In the genomic region with DNA sequence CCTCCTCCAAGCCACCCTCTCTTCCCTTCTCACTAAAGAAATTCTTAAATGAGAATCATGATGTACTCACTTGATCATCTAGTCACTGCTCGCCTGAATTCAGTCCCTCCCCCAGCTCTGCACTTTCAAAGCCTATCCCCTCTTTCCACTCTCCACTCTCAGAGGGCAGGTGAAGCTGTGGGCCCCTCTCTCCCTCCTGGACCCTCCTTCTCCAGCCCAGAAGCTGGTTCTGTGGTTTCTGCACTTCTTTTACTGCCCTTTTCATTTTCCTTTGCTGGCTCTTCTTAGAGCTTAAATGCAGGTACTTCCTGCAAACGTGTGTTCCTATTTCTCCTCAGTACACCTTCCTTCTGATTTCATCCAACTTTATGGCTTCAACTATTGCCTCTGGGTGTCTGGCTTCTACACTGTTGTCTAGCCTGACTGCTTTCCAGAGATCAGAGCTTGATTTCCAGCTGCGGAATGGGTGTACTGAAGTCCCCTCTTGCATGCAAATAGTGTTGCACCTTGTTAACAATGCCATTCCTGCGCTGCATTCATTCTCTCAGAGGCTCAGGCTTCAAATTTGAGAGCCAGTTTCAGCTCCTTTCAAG, we compare ENCODE assay signal across 15 cellular contexts. TPM values are rescaled to one million over a fixed set of nuclear protein-coding genes. Genes with fewer than 3 reads are reported as not detected.
A peak's percentile ranks its signal among the peaks of the same experiment; 100 is the strongest.
DNase-seq lines count a peak whose midpoint lies in the region; ATAC-seq and TF ChIP-seq lines count a peak whose summit lies in the region.
"Had no signal": no experiment of that assay in that cellular context is flagged by ENCODE, and none has a peak within 500 bp of the region (broad histone marks: within the 10 kb centered on the region; RNA-seq: fewer than 3 reads in every experiment).

No MANE protein-coding gene starts in this region.

- DNase-seq in colonic mucosa (no peak), nephron progenitor cell (no peak), natural killer cell (no peak), pons (ENCODE audit: low spot score) (no peak), COR-L47 (lab: John Stamatoyannopoulos, UW) (no peak)
- DNase-seq in activated CD4-positive, alpha-beta T cell treated with anti-CD3 and anti-CD28 coated beads, Interleukin-2, amount 50 U/mL, for 1 hour, result no peak
- DNase-seq: activated CD4-positive, alpha-beta memory T cell treated with anti-CD3 and anti-CD28 coated beads, Interleukin-2, amount 10 ng/mL, durations not matched to agents 7 days and 5 days; activated naive CD4-positive, alpha-beta T cell treated with anti-CD3 and anti-CD28 coated beads, Interleukin-2, amount 50 U/mL, for 16 hours; CD4-positive, CD25-positive, alpha-beta regulatory T cell; lower lobe of right lung; NCI-H1417 treated with DMSO at 0.1 percent for 48 hours had no signal

- H3K27me3 ChIP-seq in colonic mucosa, result no peaks in the 10 kb centered on the region
- H3K27me3 ChIP-seq: right lobe of liver had no signal

- peaks cover 9% of the 10 kb centered on the region for H3K36me3 Mint-ChIP-seq in nephron progenitor cell (ENCODE audit: low read depth)
- peaks cover 7% of the 10 kb centered on the region for H3K36me3 Mint-ChIP-seq in natural killer cell
- H3K36me3 Mint-ChIP-seq: CD4-positive, CD25-positive, alpha-beta regulatory T cell had no signal

- H3K4me1 ChIP-seq in colonic mucosa, result no peaks in the 10 kb centered on the region

- H3K9me3 Mint-ChIP-seq in nephron progenitor cell (peaks cover 25% of the 10 kb centered on the region), natural killer cell (peaks cover 4 to 7% of the 10 kb centered on the region in 2 donors)

- H3K4me3 Mint-ChIP-seq in nephron progenitor cell (peak overlapping the region; percentile 52), natural killer cell (no peak overlapping the region)
- H3K4me3 Mint-ChIP-seq: activated CD4-positive, alpha-beta memory T cell treated with anti-CD3 and anti-CD28 coated beads, Interleukin-2, amount 10 ng/mL, durations not matched to agents 7 days and 5 days; CD4-positive, CD25-positive, alpha-beta regulatory T cell had no signal

- ATAC-seq in GM19395 (IDR thresholded peaks at IDR 0.05; ENCODE audit: unreplicated experiment) (peak; percentile 25), HG03520 (IDR thresholded peaks at IDR 0.05; ENCODE audit: unreplicated experiment) (peak; percentile 18), natural killer cell (no peak)

- no peak for TF ChIP-seq CTCF in colonic mucosa (IDR thresholded peaks at IDR 0.05)
- TF ChIP-seq CTCF in nephron progenitor cell (IDR thresholded peaks at IDR 0.05), result no peak
- TF ChIP-seq CTCF in natural killer cell (IDR thresholded peaks at IDR 0.05), result no peak

- H3K36me3 ChIP-seq in colonic mucosa, result no peaks in the 10 kb centered on the region
- H3K36me3 ChIP-seq: lower lobe of right lung, right lobe of liver had no signal

- H3K4me1 Mint-ChIP-seq in nephron progenitor cell, result peaks cover 32% of the 10 kb centered on the region
- H3K4me1 Mint-ChIP-seq in natural killer cell, result no peaks in the 10 kb centered on the region

- no peaks in the 10 kb centered on the region for H3K27me3 Mint-ChIP-seq in nephron progenitor cell (ENCODE audit: low read depth, poor library complexity)
- peaks cover 14 to 21% of the 10 kb centered on the region in 2 donors for H3K27me3 Mint-ChIP-seq in natural killer cell (ENCODE audit: low read depth in 2 of 2)

- H3K9me3 ChIP-seq in colonic mucosa, result no peaks in the 10 kb centered on the region
- H3K9me3 ChIP-seq: right lobe of liver had no signal

- H3K27ac Mint-ChIP-seq in nephron progenitor cell, result peak overlapping the region; percentile 47
- no peak overlapping the region for H3K27ac Mint-ChIP-seq in natural killer cell
- H3K27ac Mint-ChIP-seq: activated CD4-positive, alpha-beta memory T cell treated with anti-CD3 and anti-CD28 coated beads, Interleukin-2, amount 10 ng/mL, durations not matched to agents 7 days and 5 days; CD4-positive, CD25-positive, alpha-beta regulatory T cell had no signal

- peak overlapping the region; percentile 39 for H3K27ac ChIP-seq in colonic mucosa
- H3K27ac ChIP-seq: lower lobe of right lung, right lobe of liver had no signal

- intact Hi-C loops in colonic mucosa (cut with DNase I), result no loop called here
- intact Hi-C loops in natural killer cell (cut with micrococcal nuclease), result no loop called here

- no peak overlapping the region for H3K4me3 ChIP-seq in colonic mucosa
- H3K4me3 ChIP-seq: lower lobe of right lung, right lobe of liver had no signal

- peak overlapping the region in 1 of 2 donors; percentile 35 for H3K9ac ChIP-seq in colonic mucosa (ENCODE audit: low read depth in 2 of 2, low read length in 2 of 2)

RNA-seq across cellular contexts. Expression of gene TXNDC2, which starts 15.2 kb away (rescaled TPM):
- total RNA-seq in colonic mucosa, result not detected
- total RNA-seq in natural killer cell, result not detected
- total RNA-seq: CD4-positive, CD25-positive, alpha-beta regulatory T cell; right lobe of liver; T-helper 1 cell treated with Interleukin-12 subunit alpha and Interleukin-12 subunit beta and Interleukin-4 antibody, amounts not matched to agents 30 ng/mL and 1 ng/mL, for 36 hours had no signal

RNA-seq across cellular contexts. Expression of gene VAPA, which starts 43.3 kb away (rescaled TPM):
- total RNA-seq in colonic mucosa (100 to 1,000 TPM; 224 to 295 TPM), natural killer cell (100 to 1,000 TPM; 175 to 186 (median 182) TPM)

Comparison
In these comparisons a context has a peak if more than half of its experiments do, and no peak if none do; other contexts are left out.
1. ATAC-seq: peak in GM19395 (single experiment) and HG03520 (single experiment); none in natural killer cell (0 of 3).